Comparison of ENCODE assay signal across 4 cellular contexts in the genomic region with DNA sequence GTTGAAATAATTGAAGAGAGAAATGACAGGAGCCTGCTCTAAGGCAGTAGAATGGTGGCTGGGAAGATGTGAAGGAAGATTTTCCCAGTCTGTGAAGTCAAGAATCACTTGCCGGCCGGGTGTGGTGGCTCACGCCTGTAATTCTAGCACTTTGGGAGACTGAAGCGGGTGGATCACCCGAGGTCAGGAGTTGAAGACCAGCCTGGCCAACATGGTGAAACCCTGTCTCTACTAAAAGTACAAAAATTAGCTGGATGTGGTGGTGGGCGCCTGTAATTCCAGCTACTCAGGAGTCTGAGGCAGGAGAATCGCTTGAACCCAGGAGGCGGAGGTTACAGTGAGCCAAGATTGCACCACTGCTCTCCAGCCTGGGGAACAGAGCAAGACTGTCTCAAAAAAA. TPM values are rescaled to one million over a fixed set of nuclear protein-coding genes. Genes with fewer than 3 reads are reported as not detected.
"Had no signal": no experiment of that assay in that cellular context is flagged by ENCODE, and none has a peak within 500 bp of the region (broad histone marks: within the 10 kb centered on the region; RNA-seq: fewer than 3 reads in every experiment).

No MANE protein-coding gene starts in this region.

RNA-seq across cellular contexts. Expression of gene LAMC2, which starts 54.8 kb away (rescaled TPM):
- total RNA-seq: activated CD4-positive, alpha-beta memory T cell treated with anti-CD3 and anti-CD28 coated beads for 36 hours; activated CD8-positive, alpha-beta memory T cell treated with anti-CD3 and anti-CD28 coated beads for 36 hours; activated naive CD8-positive, alpha-beta T cell treated with anti-CD3 and anti-CD28 coated beads for 36 hours; natural killer cell had no signal
